36 cellular contexts compared by ENCODE assay signal in genomic region chr5:168008555-168008954, GRCh38.
"Had no signal": no experiment of that assay in that cellular context is flagged by ENCODE, and none has a peak within 500 bp of the region (broad histone marks: within the 10 kb centered on the region; RNA-seq: fewer than 3 reads in every experiment).

No MANE protein-coding gene starts in this region.

- H3K4me1 Mint-ChIP-seq: activated B cell treated with CpG ODN at 0.5 μM for 24 hours; activated CD4-positive, alpha-beta T cell treated with anti-CD3 and anti-CD28 coated beads, Interleukin-2, amount 10 ng/mL, durations not matched to agents 24 days and 14 days; activated naive CD8-positive, alpha-beta T cell treated with anti-CD3 and anti-CD28 coated beads for 36 hours; activated T-helper 17 cell treated with anti-CD3 and anti-CD28 coated beads, Interleukin-2, amount 50 U/mL, for 72 hours had no signal

- DNase-seq: activated B cell treated with CpG ODN at 0.5 μM for 24 hours; activated CD4-positive, alpha-beta memory T cell treated with anti-CD3 and anti-CD28 coated beads for 36 hours; activated CD4-positive, alpha-beta T cell treated with anti-CD3 and anti-CD28 coated beads for 4 hours; activated CD4-positive, alpha-beta T cell treated with anti-CD3 and anti-CD28 coated beads, Interleukin-2, amount 10 ng/mL, durations not matched to agents 24 days and 14 days; activated CD4-positive, alpha-beta T cell treated with anti-CD3 and anti-CD28 coated beads, Interleukin-2, amount 50 U/mL, for 1 hour; activated CD4-positive, alpha-beta T cell treated with anti-CD3 and anti-CD28 coated beads, Interleukin-2, amount 50 U/mL, for 4 hours; activated CD4-positive, CD25-positive, alpha-beta regulatory T cell treated with anti-CD3 and anti-CD28 coated beads, Interleukin-2, amount 50 U/mL, for 72 hours; activated CD8-positive, alpha-beta memory T cell treated with anti-CD3 and anti-CD28 coated beads, Interleukin-2, amount 50 U/mL, for 4 hours; activated CD8-positive, alpha-beta T cell treated with anti-CD3 and anti-CD28 coated beads for 36 hours; activated effector memory CD4-positive, alpha-beta T cell treated with anti-CD3 and anti-CD28 coated beads, Interleukin-2, amount 50 U/mL, for 16 hours; activated gamma-delta T cell treated with Interleukin-2 at 50 U/mL for 16 hours; activated naive CD4-positive, alpha-beta T cell; activated naive CD4-positive, alpha-beta T cell treated with anti-CD3 and anti-CD28 coated beads for 36 hours; activated naive CD4-positive, alpha-beta T cell treated with anti-CD3 and anti-CD28 coated beads, Interleukin-2, amount 50 U/mL, for 16 hours; activated naive CD8-positive, alpha-beta T cell treated with anti-CD3 and anti-CD28 coated beads for 36 hours; activated T-cell treated with anti-CD3 and anti-CD28 coated beads for 4 hours; activated T-cell treated with anti-CD3 and anti-CD28 coated beads, Interleukin-2, amount 50 U/mL, for 1 hour; activated T-cell treated with anti-CD3 and anti-CD28 coated beads, Interleukin-2, amount 50 U/mL, for 4 hours; activated T-cell treated with anti-CD3 and anti-CD28 coated beads, Interleukin-2, amount 50 U/mL, for 72 hours; adrenal gland; amniotic stem cell; aorta; body of pancreas; brain microvascular endothelial cell; central memory CD4-positive, alpha-beta T cell; T-helper 2 cell; T-helper 9 cell had no signal

- FAIRE-seq: astrocyte, TTC549 had no signal

- ATAC-seq: activated CD8-positive, alpha-beta T cell treated with anti-CD3 and anti-CD28 coated beads for 36 hours; activated naive CD4-positive, alpha-beta T cell treated with anti-CD3 and anti-CD28 coated beads, Interleukin-2, amount 50 U/mL, for 72 hours; activated T-cell treated with anti-CD3 and anti-CD28 coated beads, Interleukin-2, amount 50 U/mL, for 4 hours; activated T-cell treated with anti-CD3 and anti-CD28 coated beads, Interleukin-2, amount 50 U/mL, for 72 hours; activated T-helper 17 cell treated with anti-CD3 and anti-CD28 coated beads, Interleukin-2, amount 50 U/mL, for 72 hours; body of pancreas had no signal

- H3K9me3 ChIP-seq: adrenal gland, body of pancreas, breast epithelium had no signal

- H3K36me3 ChIP-seq: adrenal gland, brain microvascular endothelial cell, breast epithelium had no signal

- H3K4me3 Mint-ChIP-seq: activated B cell treated with CpG ODN at 0.5 μM for 24 hours; activated CD4-positive, alpha-beta memory T cell treated with anti-CD3 and anti-CD28 coated beads for 36 hours; activated CD4-positive, alpha-beta T cell treated with anti-CD3 and anti-CD28 coated beads, Interleukin-2, amount 10 ng/mL, durations not matched to agents 24 days and 14 days; activated CD8-positive, alpha-beta T cell treated with anti-CD3 and anti-CD28 coated beads for 36 hours; activated naive CD4-positive, alpha-beta T cell treated with anti-CD3 and anti-CD28 coated beads for 36 hours; activated naive CD8-positive, alpha-beta T cell treated with anti-CD3 and anti-CD28 coated beads for 36 hours; activated T-cell treated with anti-CD3 and anti-CD28 coated beads, Interleukin-2, amount 50 U/mL, for 4 hours; activated T-cell treated with anti-CD3 and anti-CD28 coated beads, Interleukin-2, amount 50 U/mL, for 72 hours; activated T-helper 1 cell treated with anti-CD3 and anti-CD28 coated beads, Interleukin-12 subunit alpha, Interleukin-12 subunit beta, Interleukin-2, Interleukin-4 antibody, amounts not matched to agents 30 ng/mL and 10 ng/mL and 1 ng/mL, durations not matched to agents 14 hours and 24 hours and 36 hours; activated T-helper 17 cell treated with anti-CD3 and anti-CD28 coated beads, Interleukin-2, amount 50 U/mL, for 72 hours; T-helper 1 cell treated with Interleukin-12 subunit alpha and Interleukin-12 subunit beta and Interleukin-4 antibody, amounts not matched to agents 30 μg/mL and 1 μg/mL, for 36 hours; T-helper 2 cell treated with Interferon-gamma antibody and Interleukin-4, amounts not matched to agents 5 μg/mL and 100 μg/mL, for 36 hours had no signal

- H3K9me3 Mint-ChIP-seq: activated B cell treated with CpG ODN at 0.5 μM for 24 hours; activated CD4-positive, alpha-beta memory T cell treated with anti-CD3 and anti-CD28 coated beads for 36 hours; activated CD4-positive, alpha-beta T cell treated with anti-CD3 and anti-CD28 coated beads, Interleukin-2, amount 10 ng/mL, durations not matched to agents 24 days and 14 days; activated CD8-positive, alpha-beta T cell treated with anti-CD3 and anti-CD28 coated beads for 36 hours; activated naive CD4-positive, alpha-beta T cell treated with anti-CD3 and anti-CD28 coated beads for 36 hours; activated naive CD4-positive, alpha-beta T cell treated with anti-CD3 and anti-CD28 coated beads, Interleukin-2, amount 50 U/mL, for 72 hours; activated naive CD8-positive, alpha-beta T cell treated with anti-CD3 and anti-CD28 coated beads for 36 hours; activated T-cell treated with anti-CD3 and anti-CD28 coated beads, Interleukin-2, amount 50 U/mL, for 4 hours; activated T-cell treated with anti-CD3 and anti-CD28 coated beads, Interleukin-2, amount 50 U/mL, for 72 hours; activated T-helper 1 cell treated with anti-CD3 and anti-CD28 coated beads, Interleukin-12 subunit alpha, Interleukin-12 subunit beta, Interleukin-2, Interleukin-4 antibody, amounts not matched to agents 30 ng/mL and 10 ng/mL and 1 ng/mL, durations not matched to agents 14 hours and 24 hours and 36 hours; activated T-helper 17 cell treated with anti-CD3 and anti-CD28 coated beads, Interleukin-2, amount 50 U/mL, for 72 hours; T-helper 1 cell treated with Interleukin-12 subunit alpha and Interleukin-12 subunit beta and Interleukin-4 antibody, amounts not matched to agents 30 μg/mL and 1 μg/mL, for 36 hours; T-helper 2 cell treated with Interferon-gamma antibody and Interleukin-4, amounts not matched to agents 5 μg/mL and 100 μg/mL, for 36 hours had no signal

- H3K27ac Mint-ChIP-seq: activated B cell treated with CpG ODN at 0.5 μM for 24 hours; activated CD4-positive, alpha-beta memory T cell treated with anti-CD3 and anti-CD28 coated beads for 36 hours; activated CD4-positive, alpha-beta T cell treated with anti-CD3 and anti-CD28 coated beads, Interleukin-2, amount 10 ng/mL, durations not matched to agents 24 days and 14 days; activated CD8-positive, alpha-beta T cell treated with anti-CD3 and anti-CD28 coated beads for 36 hours; activated naive CD4-positive, alpha-beta T cell treated with anti-CD3 and anti-CD28 coated beads for 36 hours; activated naive CD4-positive, alpha-beta T cell treated with anti-CD3 and anti-CD28 coated beads, Interleukin-2, amount 50 U/mL, for 72 hours; activated naive CD8-positive, alpha-beta T cell treated with anti-CD3 and anti-CD28 coated beads for 36 hours; activated T-cell treated with anti-CD3 and anti-CD28 coated beads, Interleukin-2, amount 50 U/mL, for 72 hours; activated T-helper 1 cell treated with anti-CD3 and anti-CD28 coated beads, Interleukin-12 subunit alpha, Interleukin-12 subunit beta, Interleukin-2, Interleukin-4 antibody, amounts not matched to agents 30 ng/mL and 10 ng/mL and 1 ng/mL, durations not matched to agents 14 hours and 24 hours and 36 hours; activated T-helper 17 cell treated with anti-CD3 and anti-CD28 coated beads, Interleukin-2, amount 50 U/mL, for 72 hours; T-helper 1 cell treated with Interleukin-12 subunit alpha and Interleukin-12 subunit beta and Interleukin-4 antibody, amounts not matched to agents 30 μg/mL and 1 μg/mL, for 36 hours; T-helper 2 cell treated with Interferon-gamma antibody and Interleukin-4, amounts not matched to agents 5 μg/mL and 100 μg/mL, for 36 hours had no signal

- H3K36me3 Mint-ChIP-seq: activated CD4-positive, alpha-beta memory T cell treated with anti-CD3 and anti-CD28 coated beads for 36 hours; activated naive CD4-positive, alpha-beta T cell treated with anti-CD3 and anti-CD28 coated beads, Interleukin-2, amount 50 U/mL, for 72 hours; activated naive CD8-positive, alpha-beta T cell treated with anti-CD3 and anti-CD28 coated beads for 36 hours had no signal

- H3K27me3 ChIP-seq: adrenal gland, body of pancreas, brain microvascular endothelial cell, breast epithelium had no signal

- H3K4me3 ChIP-seq: adrenal gland, body of pancreas, breast epithelium had no signal

- H3K27ac ChIP-seq: adrenal gland, body of pancreas, brain microvascular endothelial cell, breast epithelium, VCaP had no signal

- H3K4me1 ChIP-seq: adrenal gland, body of pancreas, breast epithelium had no signal

- H3K27me3 Mint-ChIP-seq: activated B cell treated with CpG ODN at 0.5 μM for 24 hours; activated CD4-positive, alpha-beta T cell treated with anti-CD3 and anti-CD28 coated beads, Interleukin-2, amount 10 ng/mL, durations not matched to agents 24 days and 14 days had no signal
